ENCODE assay signal across 8 cellular contexts in genomic region chr4:140755811-140756291, GRCh38. TPM values are rescaled to one million over a fixed set of nuclear protein-coding genes. Genes with fewer than 3 reads are reported as not detected.
A peak's percentile ranks its signal among the peaks of the same experiment; 100 is the strongest.
DNase-seq lines count a peak whose midpoint lies in the region; ATAC-seq and TF ChIP-seq lines count a peak whose summit lies in the region.

No MANE protein-coding gene starts in this region.

- H3F3A ChIP-seq in OCI-LY1 (ENCODE audit: insufficient read depth, low read length), result peaks cover 5% of the 10 kb centered on the region; the same call in 1 of the 2 replicates

- H3K4me3 ChIP-seq in OCI-LY1 (ENCODE audit: low read depth, low read length, poor library complexity, severe bottlenecking), result peak overlapping the region; percentile 61
- H3K4me3 ChIP-seq in kidney epithelial cell (ENCODE audit: low read depth, low read length), result peak overlapping the region; percentile 96
- H3K4me3 ChIP-seq in spleen, result peak overlapping the region; percentile 50 to 90 (median 76)

- no peaks in the 10 kb centered on the region for H3K36me3 Mint-ChIP-seq in T-helper 2 cell treated with Interferon-gamma antibody and Interleukin-4, amounts not matched to agents 5 μg/mL and 100 μg/mL, for 36 hours (ENCODE audit: low read depth)

- H3K4me1 Mint-ChIP-seq in T-helper 2 cell treated with Interferon-gamma antibody and Interleukin-4, amounts not matched to agents 5 μg/mL and 100 μg/mL, for 36 hours (ENCODE audit: low read depth), result no peaks in the 10 kb centered on the region

- H4K20me1 ChIP-seq in OCI-LY1 (ENCODE audit: insufficient read depth, low read length), result no peaks in the 10 kb centered on the region

- peaks cover 61% of the 10 kb centered on the region for H3K27me3 Mint-ChIP-seq in T-helper 2 cell treated with Interferon-gamma antibody and Interleukin-4, amounts not matched to agents 5 μg/mL and 100 μg/mL, for 36 hours (ENCODE audit: low read depth)

- H3K27ac ChIP-seq in OCI-LY1 (ENCODE audit: low read depth, low read length, poor library complexity, severe bottlenecking), result no peak overlapping the region
- H3K27ac ChIP-seq in spleen, result peak overlapping the region; percentile 90 to 100 (median 98)

- ATAC-seq in HG02852 (IDR thresholded peaks at IDR 0.05; ENCODE audit: unreplicated experiment), result peak; percentile 52

- H3K36me3 ChIP-seq in OCI-LY1 (ENCODE audit: insufficient read depth, low read length), result no peaks in the 10 kb centered on the region
- H3K36me3 ChIP-seq in kidney epithelial cell (ENCODE audit: control insufficient read depth, insufficient read depth, low read length), result no peaks in the 10 kb centered on the region
- H3K36me3 ChIP-seq in spleen, result no peaks in the 10 kb centered on the region

- peak overlapping the region; percentile 31; the same call in 1 of the 2 replicates for H3K9ac ChIP-seq in OCI-LY1 (ENCODE audit: low read length)

- H3K9me3 ChIP-seq in OCI-LY1 (ENCODE audit: low read length) (no peaks in the 10 kb centered on the region), spleen (no peaks in the 10 kb centered on the region)

- H3K79me2 ChIP-seq in OCI-LY1 (ENCODE audit: insufficient read depth, low read length), result no peaks in the 10 kb centered on the region

- no peak overlapping the region for H3K27ac Mint-ChIP-seq in T-helper 2 cell treated with Interferon-gamma antibody and Interleukin-4, amounts not matched to agents 5 μg/mL and 100 μg/mL, for 36 hours

- in situ Hi-C loops in GM13977 (cut with MboI; ENCODE audit: low pct_unique_long_range_greater_than_20kb, low sequenced_read_pairs, unreplicated experiment), result no loop called here

- DNase-seq in Ammon's horn (ENCODE audit: low spot score), result peak; percentile 31
- DNase-seq in GM13977 (ENCODE audit: low spot score), result peak; percentile 63
- DNase-seq in cerebellar cortex (ENCODE audit: low spot score), result peak; percentile 48
- no peak for DNase-seq in kidney epithelial cell (ENCODE audit: low read depth)
- peak; percentile 89 for DNase-seq in spleen
- DNase-seq in T-helper 2 cell treated with Interferon-gamma antibody and Interleukin-4, amounts not matched to agents 5 μg/mL and 100 μg/mL, for 36 hours (ENCODE audit: low spot score), result no peak

- H3K9me2 ChIP-seq in OCI-LY1 (ENCODE audit: low read depth, low read length), result no peaks in the 10 kb centered on the region

- TF ChIP-seq CTCF in GM13977 (IDR thresholded peaks at IDR 0.05; ENCODE audit: extremely low read depth, insufficient read depth, missing control alignments) (peak; percentile 0), OCI-LY1 (IDR thresholded peaks at IDR 0.05; ENCODE audit: low read length) (no peak), kidney epithelial cell (IDR thresholded peaks at IDR 0.05; ENCODE audit: insufficient read depth, low read length, poor library complexity, severe bottlenecking) (no peak), spleen (IDR thresholded peaks at IDR 0.05 in 8 of 11, conservative IDR thresholded peaks at IDR 0.05 in 3 of 11) (peak in 3 of 11 experiments; percentile 15 to 26 (median 19))

- H3K4me1 ChIP-seq in OCI-LY1 (ENCODE audit: insufficient read depth, low read length, severe bottlenecking), result peaks cover 20% of the 10 kb centered on the region
- H3K4me1 ChIP-seq in spleen, result peaks cover 7 to 73% (median 40%) of the 10 kb centered on the region in 6 donors

- H3K4me2 ChIP-seq in OCI-LY1 (ENCODE audit: low read length), result peak overlapping the region; percentile 83

- intact Hi-C loops in spleen (cut with DNase I; ENCODE audit: low total_unique reads), result no loop called here

- no peaks in the 10 kb centered on the region for H3K9me3 Mint-ChIP-seq in T-helper 2 cell treated with Interferon-gamma antibody and Interleukin-4, amounts not matched to agents 5 μg/mL and 100 μg/mL, for 36 hours

- H2AFZ ChIP-seq in OCI-LY1 (ENCODE audit: low read length), result no peak overlapping the region

- WGBS in spleen, 5 donors, result 0 to 1% (median 1%) methylated on average over 36 to 62 of the region's 62 CpGs

- H3K27me3 ChIP-seq in OCI-LY1 (ENCODE audit: insufficient read depth, low read length) (no peaks in the 10 kb centered on the region), kidney epithelial cell (ENCODE audit: control insufficient read depth, insufficient read depth, low read length) (no peaks in the 10 kb centered on the region), spleen (replicated peaks in 1 of 7) (peaks cover 0 to 26% (median 5%) of the 10 kb centered on the region in 7 donors)

- no peak overlapping the region for H3K4me3 Mint-ChIP-seq in T-helper 2 cell treated with Interferon-gamma antibody and Interleukin-4, amounts not matched to agents 5 μg/mL and 100 μg/mL, for 36 hours

- TF ChIP-seq POLR2A in spleen (IDR thresholded peaks at IDR 0.05), result no peak

RNA-seq across cellular contexts. Expression of gene TBC1D9, which starts 0.3 kb away (rescaled TPM):
- total RNA-seq in kidney epithelial cell, result 34.6 and 38.5 TPM in 2 replicates
- total RNA-seq in spleen, result 10 to 100 TPM; 73.5 to 99.1 (median 81.2) TPM
- 10 to 100 TPM; 11.6 to 31.2 (median 26.4) TPM for polyA plus RNA-seq in spleen

Comparison
In these comparisons a context has a peak if more than half of its experiments do, and no peak if none do; other contexts are left out.
1. DNase-seq: peak in Ammon's horn (single experiment), GM13977 (single experiment), cerebellar cortex (single experiment) and spleen (single experiment); none in kidney epithelial cell (single experiment) and T-helper 2 cell treated with Interferon-gamma antibody and Interleukin-4, amounts not matched to agents 5 μg/mL and 100 μg/mL, for 36 hours (single experiment).
2. Peak in every context shown above with its lines, with median percentiles within 50 percentile points of each other: H3K4me3 ChIP-seq.